In the genomic region with DNA sequence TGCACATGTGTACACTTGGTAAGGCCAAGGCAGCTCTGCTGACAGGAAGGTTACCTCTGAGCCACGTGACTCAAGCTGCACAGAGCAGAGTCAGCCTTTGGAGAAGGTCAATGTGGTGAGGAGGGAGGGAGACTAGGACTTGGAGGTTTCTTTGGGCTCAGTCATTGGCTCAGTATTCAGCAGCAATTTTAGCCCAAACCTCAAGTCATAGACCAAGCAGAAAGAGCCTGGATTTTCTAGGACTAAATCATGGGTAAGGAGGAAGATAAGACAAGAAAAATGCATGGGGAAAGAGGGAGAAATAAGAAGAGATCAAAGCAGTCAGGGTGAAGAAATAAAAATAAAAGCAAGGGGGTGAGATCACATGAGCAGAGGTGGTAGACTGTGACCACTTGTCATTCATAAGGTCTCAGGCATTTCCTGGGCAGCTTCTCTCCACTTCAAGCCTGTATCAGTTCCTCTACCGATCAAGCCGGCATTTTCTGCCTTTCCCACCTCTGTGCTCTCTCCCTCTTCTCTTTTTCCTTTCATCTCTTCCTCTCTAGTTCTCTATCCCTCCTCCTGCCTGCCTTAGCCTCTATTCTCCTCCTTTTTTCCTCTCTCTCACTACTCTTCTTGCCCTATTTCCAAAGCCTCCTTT, we compare ENCODE assay signal across 1 cellular context.
TF ChIP-seq lines count a peak whose summit lies in the region.

No MANE protein-coding gene starts in this region.

TF ChIP-seq in SK-N-SH treated with all-trans-retinoic acid at 6 μM for 48 hours, 23 proteins besides CTCF, POLR2A, EP300 and RAD21 (continued from another document):
- TF ChIP-seq, protein P1, sequence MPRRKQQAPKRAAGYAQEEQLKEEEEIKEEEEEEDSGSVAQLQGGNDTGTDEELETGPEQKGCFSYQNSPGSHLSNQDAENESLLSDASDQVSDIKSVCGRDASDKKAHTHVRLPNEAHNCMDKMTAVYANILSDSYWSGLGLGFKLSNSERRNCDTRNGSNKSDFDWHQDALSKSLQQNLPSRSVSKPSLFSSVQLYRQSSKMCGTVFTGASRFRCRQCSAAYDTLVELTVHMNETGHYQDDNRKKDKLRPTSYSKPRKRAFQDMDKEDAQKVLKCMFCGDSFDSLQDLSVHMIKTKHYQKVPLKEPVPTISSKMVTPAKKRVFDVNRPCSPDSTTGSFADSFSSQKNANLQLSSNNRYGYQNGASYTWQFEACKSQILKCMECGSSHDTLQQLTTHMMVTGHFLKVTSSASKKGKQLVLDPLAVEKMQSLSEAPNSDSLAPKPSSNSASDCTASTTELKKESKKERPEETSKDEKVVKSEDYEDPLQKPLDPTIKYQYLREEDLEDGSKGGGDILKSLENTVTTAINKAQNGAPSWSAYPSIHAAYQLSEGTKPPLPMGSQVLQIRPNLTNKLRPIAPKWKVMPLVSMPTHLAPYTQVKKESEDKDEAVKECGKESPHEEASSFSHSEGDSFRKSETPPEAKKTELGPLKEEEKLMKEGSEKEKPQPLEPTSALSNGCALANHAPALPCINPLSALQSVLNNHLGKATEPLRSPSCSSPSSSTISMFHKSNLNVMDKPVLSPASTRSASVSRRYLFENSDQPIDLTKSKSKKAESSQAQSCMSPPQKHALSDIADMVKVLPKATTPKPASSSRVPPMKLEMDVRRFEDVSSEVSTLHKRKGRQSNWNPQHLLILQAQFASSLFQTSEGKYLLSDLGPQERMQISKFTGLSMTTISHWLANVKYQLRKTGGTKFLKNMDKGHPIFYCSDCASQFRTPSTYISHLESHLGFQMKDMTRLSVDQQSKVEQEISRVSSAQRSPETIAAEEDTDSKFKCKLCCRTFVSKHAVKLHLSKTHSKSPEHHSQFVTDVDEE (CRISPR knock-in tag; IDR thresholded peaks at IDR 0.05): no peak
- no peak for TF ChIP-seq ZFP30 (CRISPR knock-in tag; IDR thresholded peaks at IDR 0.05)
- no peak for TF ChIP-seq CSDC2 (CRISPR knock-in tag; IDR thresholded peaks at IDR 0.05)
- no peak for TF ChIP-seq RARB (CRISPR knock-in tag; IDR thresholded peaks at IDR 0.05)
TF ChIP-seq in SK-N-SH treated with all-trans-retinoic acid at 6 μM for 48 hours: peak in this region for 0.
